ENCODE assay signal across 29 cellular contexts in genomic region chr7:39525926-39526325, GRCh38.
"Had no signal": no experiment of that assay in that cellular context is flagged by ENCODE, and none has a peak within 500 bp of the region (broad histone marks: within the 10 kb centered on the region; RNA-seq: fewer than 3 reads in every experiment).

No MANE protein-coding gene starts in this region.

- H3K27me3 ChIP-seq: hepatocyte, neutrophil, right lobe of liver, testis had no signal

- H3K27ac ChIP-seq: coronary artery, dorsolateral prefrontal cortex, hepatocyte, neutrophil, right lobe of liver, skin epidermis, testis had no signal

- FAIRE-seq: frontal cortex, keratinocyte, urothelium cell line had no signal

- H3K9me3 ChIP-seq: neutrophil, right lobe of liver, testis had no signal

- H3K4me1 ChIP-seq: right lobe of liver, testis had no signal

- DNase-seq: activated CD4-positive, alpha-beta memory T cell treated with anti-CD3 and anti-CD28 coated beads for 36 hours; activated CD4-positive, alpha-beta T cell treated with anti-CD3 and anti-CD28 coated beads, Interleukin-2, amount 10 ng/mL, durations not matched to agents 24 days and 14 days; activated CD4-positive, CD25-positive, alpha-beta regulatory T cell treated with anti-CD3 and anti-CD28 coated beads, Interleukin-2, amount 50 U/mL, for 72 hours; activated CD8-positive, alpha-beta memory T cell treated with anti-CD3 and anti-CD28 coated beads, Interleukin-2, amount 50 U/mL, for 4 hours; activated gamma-delta T cell treated with Interleukin-2 at 50 U/mL for 16 hours; activated naive CD4-positive, alpha-beta T cell treated with anti-CD3 and anti-CD28 coated beads, Interleukin-2, amount 50 U/mL, for 16 hours; activated T-cell treated with anti-CD3 and anti-CD28 coated beads, Interleukin-2, amount 50 U/mL, for 1 hour; amygdala; dorsolateral prefrontal cortex; effector memory CD4-positive, alpha-beta T cell; erythroblast; left cardiac atrium; left ventricle myocardium superior; naive B cell; nephron progenitor cell; right lobe of liver; stimulated activated CD4-positive, alpha-beta T cell treated with anti-CD3 and anti-CD28 coated beads, Interleukin-12 subunit alpha, Interleukin-12 subunit beta, amount 100 ng/mL, for 4 hours; stimulated activated CD4-positive, alpha-beta T cell treated with anti-CD3 and anti-CD28 coated beads, Interleukin-4, amount 100 ng/mL, for 1 hour; stimulated activated naive CD8-positive, alpha-beta T cell treated with anti-CD3 and anti-CD28 coated beads, Interleukin-15, Interleukin-2, amounts not matched to agents 100 U/mL and 50 U/mL, for 24 hours; T-helper 2 cell; testis; trophoblast cell had no signal

- H3K4me2 ChIP-seq: hepatocyte had no signal

- H3K79me2 ChIP-seq: hepatocyte had no signal

- ATAC-seq: left cardiac atrium; left ventricle myocardium superior; right lobe of liver; stimulated activated naive CD8-positive, alpha-beta T cell treated with anti-CD3 and anti-CD28 coated beads, Interleukin-15, Interleukin-2, amounts not matched to agents 100 U/mL and 50 U/mL, for 24 hours had no signal

- H3K4me3 ChIP-seq: coronary artery, dorsolateral prefrontal cortex, hepatocyte, right lobe of liver, skin epidermis, testis had no signal

- H3K36me3 ChIP-seq: neutrophil, right lobe of liver had no signal

- H2AFZ ChIP-seq: hepatocyte had no signal
